ENCODE assay signal across 11 cellular contexts in the genomic region with DNA sequence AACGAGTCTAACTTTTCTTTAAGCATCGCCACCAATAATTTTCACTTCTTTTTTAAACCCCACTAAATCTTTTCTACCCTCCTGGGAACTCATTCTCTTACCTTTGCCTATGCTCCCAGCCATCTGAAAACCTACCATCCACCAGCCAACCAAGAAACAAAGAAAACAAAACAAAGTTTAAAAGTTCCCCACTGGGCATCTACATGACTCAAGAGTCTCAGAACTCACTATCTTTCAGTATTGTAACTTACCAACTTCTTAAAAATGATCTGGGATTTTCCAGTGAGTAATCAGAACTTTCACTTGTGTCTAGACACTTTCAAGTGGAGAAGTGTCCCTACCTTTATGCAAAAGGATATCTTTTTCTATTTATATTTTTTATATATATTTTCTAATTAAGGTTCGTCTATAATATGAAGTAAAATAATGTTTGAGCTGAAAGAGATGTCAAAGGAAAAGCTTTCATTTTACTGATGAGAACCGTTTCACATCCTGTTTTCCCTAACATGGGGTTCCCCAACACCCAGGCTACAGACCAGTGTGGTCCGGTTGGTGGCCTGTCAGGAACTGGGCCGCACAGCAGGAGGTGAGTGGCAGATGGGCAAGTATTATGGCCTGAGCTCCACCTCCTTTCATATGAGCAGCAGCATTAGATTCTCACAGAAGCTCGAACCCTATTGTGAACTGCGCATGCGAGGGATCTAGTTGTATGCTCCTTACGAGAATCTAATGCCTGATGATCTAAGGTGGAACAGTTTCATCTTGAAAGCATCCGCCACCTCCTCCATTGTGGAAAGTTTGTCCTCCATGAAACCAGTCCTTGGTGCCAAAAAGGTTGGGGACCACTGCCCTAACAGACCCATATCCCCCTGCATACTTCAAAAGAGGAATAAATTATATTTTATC. TPM values are rescaled to one million over a fixed set of nuclear protein-coding genes. Genes with fewer than 3 reads are reported as not detected.
DNase-seq lines count a peak whose midpoint lies in the region; ATAC-seq lines count a peak whose summit lies in the region.
"Had no signal": no experiment of that assay in that cellular context is flagged by ENCODE, and none has a peak within 500 bp of the region (broad histone marks: within the 10 kb centered on the region; RNA-seq: fewer than 3 reads in every experiment).

No MANE protein-coding gene starts in this region.

- H3K9me3 Mint-ChIP-seq in activated naive CD8-positive, alpha-beta T cell (ENCODE audit: low read depth): no peaks in the 10 kb centered on the region

- ATAC-seq in GM18499 (IDR thresholded peaks at IDR 0.05; ENCODE audit: insufficient read depth, unreplicated experiment) (peak; percentile 94), GM19397 (IDR thresholded peaks at IDR 0.05; ENCODE audit: unreplicated experiment) (peak; percentile 92), HG03045 (IDR thresholded peaks at IDR 0.05; ENCODE audit: unreplicated experiment) (peak; percentile 95), esophagus mucosa (no peak)

- DNase-seq in NCI-H526 treated with DMSO at 0.1 percent for 48 hours (lab: John Stamatoyannopoulos, UW): no peak
- DNase-seq in NCI-H774 (lab: John Stamatoyannopoulos, UW): no peak
- DNase-seq in glomerular visceral epithelial cell (ENCODE audit: extremely low spot score): no peak
- DNase-seq: activated gamma-delta T cell treated with Interleukin-2 at 50 U/mL for 16 hours, esophagus squamous epithelium, SIG-M5 had no signal

- peak overlapping the region; percentile 38 for H3K4me3 Mint-ChIP-seq in activated naive CD8-positive, alpha-beta T cell

- peaks cover 2% of the 10 kb centered on the region for H3K27me3 Mint-ChIP-seq in activated naive CD8-positive, alpha-beta T cell

- peaks cover 24% of the 10 kb centered on the region for H3K4me1 Mint-ChIP-seq in activated naive CD8-positive, alpha-beta T cell (ENCODE audit: low read depth)

- no peaks in the 10 kb centered on the region for H3K36me3 Mint-ChIP-seq in activated naive CD8-positive, alpha-beta T cell

- H3K27ac Mint-ChIP-seq in activated naive CD8-positive, alpha-beta T cell: peak overlapping the region; percentile 31

RNA-seq across cellular contexts. Expression of gene TIGD2, which starts 9.8 kb away (rescaled TPM):
- total RNA-seq in esophagus mucosa: 3.6 TPM

RNA-seq across cellular contexts. Expression of gene FAM13A, which starts 44.5 kb away (rescaled TPM):
- 5.7 TPM for total RNA-seq in esophagus mucosa
